In genomic region chr1:232046531-232047283, GRCh38 we compare ENCODE assay signal across 1 cellular context.
TF ChIP-seq lines count a peak whose summit lies in the region.

No MANE protein-coding gene starts in this region.

TF ChIP-seq in SK-N-SH, 30 proteins besides CTCF, POLR2A, EP300 and RAD21 (continued from another document):
- TF ChIP-seq USF1 (IDR thresholded peaks at IDR 0.05; ENCODE audit: borderline replicate concordance, low read depth) (no peak), FOSL2 (IDR thresholded peaks at IDR 0.05; ENCODE audit: borderline replicate concordance, low read depth) (no peak), NFIC (IDR thresholded peaks at IDR 0.05; ENCODE audit: borderline replicate concordance) (no peak)
